21 cellular contexts compared by ENCODE assay signal in genomic region chr10:34491666-34492065, GRCh38.
DNase-seq lines count a peak whose midpoint lies in the region; ATAC-seq and TF ChIP-seq lines count a peak whose summit lies in the region.
"Had no signal": no experiment of that assay in that cellular context is flagged by ENCODE, and none has a peak within 500 bp of the region (broad histone marks: within the 10 kb centered on the region; RNA-seq: fewer than 3 reads in every experiment).

No MANE protein-coding gene starts in this region.

- H3K4me2 ChIP-seq in fibroblast of lung (ENCODE audit: extremely low read depth, insufficient read depth, low read length), result no peak overlapping the region

- H3K4me1 ChIP-seq in fibroblast of lung (ENCODE audit: control insufficient read depth, extremely low read depth, insufficient read depth, low read length), result no peaks in the 10 kb centered on the region
- H3K4me1 ChIP-seq in adrenal gland (replicated peaks in 1 of 2), result peaks cover 0 to 11% of the 10 kb centered on the region in 2 donors
- H3K4me1 ChIP-seq: right atrium auricular region had no signal

- intact Hi-C loops in adrenal gland (cut with DNase I), result no loop called here

- H3K4me3 ChIP-seq in fibroblast of lung (replicated peaks in 1 of 4; ENCODE audit: control extremely low read depth in 1 of 4, insufficient read depth in 1 of 4, low read depth in 3 of 4, low read length in 4 of 4) (no peak overlapping the region), adrenal gland (no peak overlapping the region)
- H3K4me3 ChIP-seq: GM23248, MG63, right atrium auricular region, SJCRH30, transverse colon had no signal

- no peak for TF ChIP-seq POLR2A in adrenal gland (IDR thresholded peaks at IDR 0.05)

- H3K36me3 ChIP-seq in fibroblast of lung (ENCODE audit: control insufficient read depth, insufficient read depth, low read length) (no peaks in the 10 kb centered on the region), adrenal gland (replicated peaks in 1 of 2) (no peaks in the 10 kb centered on the region)
- H3K36me3 ChIP-seq: MG63, right atrium auricular region, SJCRH30, transverse colon had no signal

- no peaks in the 10 kb centered on the region for H3K27me3 ChIP-seq in fibroblast of lung (ENCODE audit: control insufficient read depth, insufficient read depth, low read length)
- no peaks in the 10 kb centered on the region for H3K27me3 ChIP-seq in adrenal gland
- H3K27me3 ChIP-seq: MG63, right atrium auricular region, SJCRH30, transverse colon had no signal

- no peaks in the 10 kb centered on the region for H4K20me1 ChIP-seq in fibroblast of lung (ENCODE audit: control insufficient read depth, extremely low read depth, insufficient read depth, low read length)

- H3K27ac ChIP-seq in fibroblast of lung (ENCODE audit: insufficient read depth, low read length), result no peak overlapping the region
- H3K27ac ChIP-seq in adrenal gland, result no peak overlapping the region
- H3K27ac ChIP-seq: GM23248, right atrium auricular region, SJCRH30, transverse colon had no signal

- H3K9me3 ChIP-seq in fibroblast of lung (ENCODE audit: control insufficient read depth, insufficient read depth, low read depth, low read length) (no peaks in the 10 kb centered on the region), adrenal gland (replicated peaks in 1 of 3) (no peaks in the 10 kb centered on the region)
- H3K9me3 ChIP-seq: MG63, right atrium auricular region, SJCRH30, transverse colon had no signal

- H2AFZ ChIP-seq in fibroblast of lung (ENCODE audit: low read length), result no peak overlapping the region
- H2AFZ ChIP-seq: GM23248 had no signal

- 60 to 71% (median 68%) methylated on average over 3 of the region's 3 CpGs for WGBS in adrenal gland, 4 donors

- TF ChIP-seq CTCF in fibroblast of lung (conservative IDR thresholded peaks at IDR 0.05 in 1 of 2, IDR thresholded peaks at IDR 0.05 in 1 of 2; ENCODE audit: low read depth in 1 of 2, low read length in 2 of 2) (no peak), adrenal gland (IDR thresholded peaks at IDR 0.05) (no peak)

- H3K79me2 ChIP-seq in fibroblast of lung (ENCODE audit: control insufficient read depth, insufficient read depth, low read length), result no peaks in the 10 kb centered on the region

- ATAC-seq in HG03342 (IDR thresholded peaks at IDR 0.05; ENCODE audit: unreplicated experiment), result no peak
- ATAC-seq: HepG2; left cardiac atrium; stimulated activated naive CD8-positive, alpha-beta T cell treated with anti-CD3 and anti-CD28 coated beads, Interleukin-15, Interleukin-2, amounts not matched to agents 100 U/mL and 50 U/mL, for 24 hours; WTC11 had no signal

- no peak overlapping the region for H3K9ac ChIP-seq in fibroblast of lung (ENCODE audit: insufficient read depth, low read length)
- H3K9ac ChIP-seq: GM23248 had no signal

- DNase-seq in NCI-H2227 (lab: John Stamatoyannopoulos, UW; ENCODE audit: unreplicated experiment) (peak; percentile 6), NCI-H2227 treated with DMSO at 0.1 percent for 48 hours (lab: John Stamatoyannopoulos, UW) (no peak), NCI-H748 (lab: John Stamatoyannopoulos, UW; ENCODE audit: unreplicated experiment) (peak; percentile 59), fibroblast of lung (ENCODE audit: low read depth in 2 of 2) (peak; percentile 6 to 15), NCI-H82 treated with DMSO at 0.1 percent for 48 hours (lab: John Stamatoyannopoulos, UW; ENCODE audit: unreplicated experiment) (no peak), adrenal gland (no peak)
- DNase-seq in activated CD4-positive, alpha-beta T cell treated with anti-CD3 and anti-CD28 coated beads for 4 hours, result no peak
- DNase-seq: activated CD8-positive, alpha-beta memory T cell treated with anti-CD3 and anti-CD28 coated beads for 24 hours; CD4-positive, alpha-beta memory T cell; EL; GM23248; left cardiac atrium; MG63; stimulated activated naive CD8-positive, alpha-beta T cell treated with anti-CD3 and anti-CD28 coated beads, Interleukin-15, Interleukin-2, amounts not matched to agents 100 U/mL and 50 U/mL, for 24 hours; T-helper 2 cell; transverse colon had no signal

Comparison
In these comparisons a context has a peak if more than half of its experiments do, and no peak if none do; other contexts are left out.
1. DNase-seq: peak in NCI-H2227 (single experiment), NCI-H748 (single experiment) and fibroblast of lung (2 of 2); none in NCI-H2227 treated with DMSO at 0.1 percent for 48 hours (single experiment), NCI-H82 treated with DMSO at 0.1 percent for 48 hours (single experiment), adrenal gland (0 of 7) and activated CD4-positive, alpha-beta T cell treated with anti-CD3 and anti-CD28 coated beads for 4 hours (0 of 2).